25 cellular contexts compared by ENCODE assay signal in genomic region chr6:63546697-63547096, GRCh38. TPM values are rescaled to one million over a fixed set of nuclear protein-coding genes. Genes with fewer than 3 reads are reported as not detected.
DNase-seq lines count a peak whose midpoint lies in the region; ATAC-seq, FAIRE-seq and TF ChIP-seq lines count a peak whose summit lies in the region.
"Had no signal": no experiment of that assay in that cellular context is flagged by ENCODE, and none has a peak within 500 bp of the region (broad histone marks: within the 10 kb centered on the region; RNA-seq: fewer than 3 reads in every experiment).

No MANE protein-coding gene starts in this region.

- H3K27me3 Mint-ChIP-seq in stimulated activated naive B cell treated with anti-CD40 and anti-IgM and Interleukin-4, amounts not matched to agents 10 μg/mL and 1 μg/mL and 100 μg/mL, for 72 hours: peaks cover 6 to 12% of the 10 kb centered on the region in 2 donors

- H3K79me2 ChIP-seq in K562 (ENCODE audit: control insufficient read depth, insufficient read depth, low read length): no peaks in the 10 kb centered on the region

- no peak for DNase-seq in K562 (ENCODE audit: extremely low read depth in 1 of 4, low spot score in 3 of 4)
- DNase-seq in kidney: no peak
- DNase-seq in stimulated activated naive B cell treated with anti-CD40 and anti-IgM and Interleukin-4, amounts not matched to agents 10 μg/mL and 1 μg/mL and 100 μg/mL, for 72 hours: no peak
- DNase-seq: 8988T; ACHN; BE2C; C1 segment of cervical spinal cord; CD4-positive, alpha-beta memory T cell; CD4-positive, CD25-positive, alpha-beta regulatory T cell; CD8-positive, alpha-beta memory T cell; COR-L47; DMS 273 treated with DMSO at 0.1 percent for 48 hours; DMS153; DMS53; DMS79; DND-41; EL; GF-D8 had no signal

- no peak for TF ChIP-seq RAD21 in K562 (CRISPR knock-in tag; conservative IDR thresholded peaks at IDR 0.05 in 1 of 2, IDR thresholded peaks at IDR 0.05 in 1 of 2)

- H3K27ac ChIP-seq in K562 (ENCODE audit: extremely low read depth, low read depth, low read length): no peak overlapping the region
- no peak overlapping the region for H3K27ac ChIP-seq in kidney (ENCODE audit: low read depth in 2 of 2, low read length in 2 of 2)
- H3K27ac ChIP-seq: BLaER1 had no signal

- no peaks in the 10 kb centered on the region for H3K36me3 Mint-ChIP-seq in stimulated activated naive B cell treated with anti-CD40 and anti-IgM and Interleukin-4, amounts not matched to agents 10 μg/mL and 1 μg/mL and 100 μg/mL, for 72 hours
- H3K36me3 Mint-ChIP-seq: CD14-positive monocyte; CD4-positive, alpha-beta memory T cell; CD4-positive, CD25-positive, alpha-beta regulatory T cell; CD8-positive, alpha-beta memory T cell had no signal

- H2AFZ ChIP-seq in K562 (ENCODE audit: low read depth, low read length): no peak overlapping the region

- H3K4me3 Mint-ChIP-seq in stimulated activated naive B cell treated with anti-CD40 and anti-IgM and Interleukin-4, amounts not matched to agents 10 μg/mL and 1 μg/mL and 100 μg/mL, for 72 hours: no peak overlapping the region
- H3K4me3 Mint-ChIP-seq: CD14-positive monocyte; CD4-positive, alpha-beta memory T cell; CD4-positive, CD25-positive, alpha-beta regulatory T cell; CD8-positive, alpha-beta memory T cell had no signal

- no peak overlapping the region for H3K4me3 ChIP-seq in K562
- no peak overlapping the region for H3K4me3 ChIP-seq in kidney (ENCODE audit: low read length in 2 of 2)
- H3K4me3 ChIP-seq: BLaER1 had no signal

- H3K9me1 ChIP-seq in K562 (ENCODE audit: control insufficient read depth, insufficient read depth, low read length): no peaks in the 10 kb centered on the region

- H3K9me3 ChIP-seq in K562 (replicated peaks; ENCODE audit: control insufficient read depth, insufficient read depth, low read depth, low read length) (no peaks in the 10 kb centered on the region), kidney (ENCODE audit: control insufficient read depth in 1 of 2, low read length in 2 of 2) (no peaks in the 10 kb centered on the region)
- H3K9me3 ChIP-seq: BE2C, BLaER1 had no signal

- intact Hi-C loops in K562 (cut with micrococcal nuclease): no loop called here
- intact Hi-C loops in kidney (cut with DNase I): no loop called here

- H3K4me1 ChIP-seq in K562 (replicated peaks in 1 of 2; ENCODE audit: control insufficient read depth in 2 of 2, insufficient read depth in 2 of 2, low read length in 2 of 2) (no peaks in the 10 kb centered on the region), kidney (ENCODE audit: control insufficient read depth in 1 of 2, insufficient read depth in 1 of 2, low read depth in 1 of 2, low read length in 2 of 2) (no peaks in the 10 kb centered on the region)
- H3K4me1 ChIP-seq: BE2C, BLaER1 had no signal

- no peak for TF ChIP-seq EP300 in K562 (IDR thresholded peaks at IDR 0.05; ENCODE audit: low read length)

- H3K27me3 ChIP-seq in K562 (ENCODE audit: control insufficient read depth in 2 of 2, insufficient read depth in 2 of 2, low read length in 2 of 2): peaks cover 0 to 7% of the 10 kb centered on the region in 2 experiments; a peak in 3 of 5 replicates
- H3K27me3 ChIP-seq: BE2C, BLaER1 had no signal

- H3K9me3 Mint-ChIP-seq in stimulated activated naive B cell treated with anti-CD40 and anti-IgM and Interleukin-4, amounts not matched to agents 10 μg/mL and 1 μg/mL and 100 μg/mL, for 72 hours: no peaks in the 10 kb centered on the region
- H3K9me3 Mint-ChIP-seq: CD8-positive, alpha-beta memory T cell had no signal

- CTCF ChIA-PET in K562 (lab: Yijun Ruan, JAX; ENCODE audit: low intra/inter-chr PET ratio): no interaction called here

- no peaks in the 10 kb centered on the region for H3K4me1 Mint-ChIP-seq in stimulated activated naive B cell treated with anti-CD40 and anti-IgM and Interleukin-4, amounts not matched to agents 10 μg/mL and 1 μg/mL and 100 μg/mL, for 72 hours
- H3K4me1 Mint-ChIP-seq: CD14-positive monocyte had no signal

- ATAC-seq in K562 (no peak), GM19467 (IDR thresholded peaks at IDR 0.05; ENCODE audit: unreplicated experiment) (no peak)
- ATAC-seq in stimulated activated naive B cell treated with anti-CD40 and anti-IgM and Interleukin-4, amounts not matched to agents 10 μg/mL and 1 μg/mL and 100 μg/mL, for 72 hours (replicated peaks): no peak

- WGBS in K562 (ENCODE audit: insufficient coverage, low coverage, missing lambda C conversion rate): 8% methylated on average over 1 of the region's 1 CpG

- FAIRE-seq in G401.6 (lab: Jason Lieb, UNC) (peak; percentile 36), K562 (lab: Jason Lieb, UNC) (no peak), kidney (lab: Jason Lieb, UNC) (peak; percentile 64)
- FAIRE-seq: A204.1, GM12891, GM19239 had no signal

- no TSS peak for BruUV-seq in K562 (replicated peaks; lab: Mats Ljungman, UMichigan)

- H3K27ac Mint-ChIP-seq in stimulated activated naive B cell treated with anti-CD40 and anti-IgM and Interleukin-4, amounts not matched to agents 10 μg/mL and 1 μg/mL and 100 μg/mL, for 72 hours: no peak overlapping the region
- H3K27ac Mint-ChIP-seq: CD14-positive monocyte; CD4-positive, alpha-beta memory T cell; CD4-positive, CD25-positive, alpha-beta regulatory T cell; CD8-positive, alpha-beta memory T cell had no signal

- in situ Hi-C loops in K562 (cut with MboI): no loop called here

- no peaks in the 10 kb centered on the region for H3K36me3 ChIP-seq in K562 (ENCODE audit: control insufficient read depth, insufficient read depth, low read length)
- no peaks in the 10 kb centered on the region for H3K36me3 ChIP-seq in kidney (ENCODE audit: control insufficient read depth in 1 of 2, insufficient read depth in 2 of 2, low read length in 2 of 2)
- H3K36me3 ChIP-seq: BE2C, BLaER1 had no signal

- no peaks in the 10 kb centered on the region for H4K20me1 ChIP-seq in K562 (replicated peaks; ENCODE audit: control insufficient read depth, insufficient read depth, low read length)
- H4K20me1 ChIP-seq: BLaER1 had no signal

- H3K9ac ChIP-seq in K562 (ENCODE audit: insufficient read depth in 1 of 2, low read depth in 2 of 2, low read length in 2 of 2) (no peak overlapping the region), kidney (ENCODE audit: low read length in 2 of 2) (no peak overlapping the region)
- H3K9ac ChIP-seq: BLaER1 had no signal

- no peak overlapping the region for H3K4me2 ChIP-seq in K562 (ENCODE audit: insufficient read depth, low read length)
- H3K4me2 ChIP-seq: BLaER1 had no signal

- TF ChIP-seq CTCF in K562 (IDR thresholded peaks at IDR 0.05 in 2 of 3, conservative IDR thresholded peaks at IDR 0.05 in 1 of 3; ENCODE audit: insufficient read depth in 2 of 3, low read depth in 1 of 3, low read length in 3 of 3) (no peak), kidney (IDR thresholded peaks at IDR 0.05; ENCODE audit: borderline replicate concordance, extremely low read depth, insufficient read depth) (no peak)

- TF ChIP-seq POLR2A in K562 (conservative IDR thresholded peaks at IDR 0.05): no peak

- POLR2A ChIA-PET in K562 (lab: Yijun Ruan, JAX): no interaction called here

TF ChIP-seq in K562, 482 proteins besides CTCF, POLR2A, EP300 and RAD21 (continues in another document):
- TF ChIP-seq SMARCA4 (IDR thresholded peaks at IDR 0.05) (no peak), TEAD1 (CRISPR knock-in tag; IDR thresholded peaks at IDR 0.05) (no peak), ZNF274 (IDR thresholded peaks at IDR 0.05; ENCODE audit: borderline replicate concordance, low read depth, low read length) (no peak), ZNF354B (CRISPR knock-in tag; IDR thresholded peaks at IDR 0.05) (no peak), CEBPB (tag; IDR thresholded peaks at IDR 0.05) (peak; percentile 67), ZFP30 (CRISPR knock-in tag; IDR thresholded peaks at IDR 0.05; ENCODE audit: borderline replicate concordance) (no peak), ZNF311 (CRISPR knock-in tag; IDR thresholded peaks at IDR 0.05) (no peak), CEBPG (CRISPR knock-in tag; IDR thresholded peaks at IDR 0.05) (no peak), CEBPG (tag; conservative IDR thresholded peaks at IDR 0.05 in 1 of 2, IDR thresholded peaks at IDR 0.05 in 1 of 2) (peak in 1 of 2 experiments; percentile 61; a peak in 3 of 4 replicates), TRIM28 (IDR thresholded peaks at IDR 0.05) (no peak)
- TF ChIP-seq, protein P1, sequence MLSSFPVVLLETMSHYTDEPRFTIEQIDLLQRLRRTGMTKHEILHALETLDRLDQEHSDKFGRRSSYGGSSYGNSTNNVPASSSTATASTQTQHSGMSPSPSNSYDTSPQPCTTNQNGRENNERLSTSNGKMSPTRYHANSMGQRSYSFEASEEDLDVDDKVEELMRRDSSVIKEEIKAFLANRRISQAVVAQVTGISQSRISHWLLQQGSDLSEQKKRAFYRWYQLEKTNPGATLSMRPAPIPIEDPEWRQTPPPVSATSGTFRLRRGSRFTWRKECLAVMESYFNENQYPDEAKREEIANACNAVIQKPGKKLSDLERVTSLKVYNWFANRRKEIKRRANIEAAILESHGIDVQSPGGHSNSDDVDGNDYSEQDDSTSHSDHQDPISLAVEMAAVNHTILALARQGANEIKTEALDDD (IDR thresholded peaks at IDR 0.05): no peak

RNA-seq across cellular contexts. Expression of gene PTP4A1, which starts 25.6 kb away (rescaled TPM):
- total RNA-seq in K562 (2011; cell fraction: chromatin; rRNA removed; ENCODE audit: low replicate concordance): 10.0 and 28.1 TPM in 2 replicates
- total RNA-seq in K562 (2011; cell fraction: nucleolus; rRNA removed): 10.7 and 10.8 TPM in 2 replicates
- 15.0 and 29.0 TPM in 2 replicates for total RNA-seq in K562 (2011; cell fraction: nucleoplasm; rRNA removed)
- 13.1 and 14.6 TPM in 2 replicates for total RNA-seq in K562 (2014; rRNA removed)
- total RNA-seq in K562 (2014; rRNA removed; fragmentation: Illumina TruSeq; extraction: Trizol): 10.0 and 12.7 TPM in 2 replicates
- total RNA-seq in K562 (2015; rRNA removed; fragmentation: Illumina TruSeq; extraction: Trizol): 9.7 and 10.3 TPM in 2 replicates
- total RNA-seq in K562 (2021): 60.9 and 62.7 TPM in 2 replicates
- 17.1 and 17.9 TPM in 2 replicates for polyA plus RNA-seq in K562 (2011; rRNA removed)
- 1.9 and 10.8 TPM in 2 replicates for polyA plus RNA-seq in K562 (2011; cell fraction: cytosol; rRNA removed)
- 6.9 and 10.5 TPM in 2 replicates for polyA plus RNA-seq in K562 (2011; cell fraction: nucleus; rRNA removed)
- polyA plus RNA-seq in K562 (2012): 41.6 and 51.3 TPM in 2 replicates
- polyA plus RNA-seq in K562 (2014; fragmentation: Illumina TruSeq; extraction: Trizol): 57.0 and 67.5 TPM in 2 replicates
- 10 to 100 TPM in 1 of 2 experiments, 1 to 10 TPM in 1; 3.7 to 13.6 TPM for polyA plus RNA-seq in K562 (2014; fragmentation: Nextera tagmentation; extraction: Ambion mirVana)
- polyA plus RNA-seq in K562 (2014; rRNA removed): 12.4 and 12.9 TPM in 2 replicates
- 23.4 and 25.8 TPM in 2 replicates for polyA minus RNA-seq in K562 (2011; rRNA and poly(A)+ RNA removed)
- polyA minus RNA-seq in K562 (2011; cell fraction: cytosol; rRNA and poly(A)+ RNA removed): 24.8 and 25.0 TPM in 2 replicates
- 16.0 and 19.1 TPM in 2 replicates for polyA minus RNA-seq in K562 (2011; cell fraction: nucleus; rRNA and poly(A)+ RNA removed)
- 43.7 TPM for total RNA-seq in kidney
- polyA plus RNA-seq in kidney (ENCODE audit: insufficient read depth, low read depth, low replicate concordance): 16.5 TPM
